Comparison of ENCODE assay signal across 9 cellular contexts in genomic region chr14:53953002-53953827, GRCh38. TPM values are rescaled to one million over a fixed set of nuclear protein-coding genes. Genes with fewer than 3 reads are reported as not detected.
DNase-seq lines count a peak whose midpoint lies in the region; ATAC-seq and TF ChIP-seq lines count a peak whose summit lies in the region.
"Had no signal": no experiment of that assay in that cellular context is flagged by ENCODE, and none has a peak within 500 bp of the region (broad histone marks: within the 10 kb centered on the region; RNA-seq: fewer than 3 reads in every experiment).

No MANE protein-coding gene starts in this region.

- H3K9ac ChIP-seq in IMR-90 (ENCODE audit: low read depth, low read length) = peak overlapping the region; percentile 69

- TF ChIP-seq RAD21 in IMR-90 (IDR thresholded peaks at IDR 0.05; ENCODE audit: low read length) = no peak

- peak overlapping the region; percentile 70 for H2BK120ac ChIP-seq in IMR-90 (ENCODE audit: low read depth, low read length)

- H3K4me2 ChIP-seq in IMR-90 (ENCODE audit: low read depth, low read length) = peak overlapping the region; percentile 69

- dilution Hi-C loops in IMR-90 (cut with HindIII; ENCODE audit: low sequenced_read_pairs, unreplicated experiment) = no loop called here

- H2AFZ ChIP-seq in IMR-90 (replicated peaks; ENCODE audit: low read length, poor library complexity) = peak overlapping the region; percentile 92

- H3K27me3 ChIP-seq in IMR-90 (ENCODE audit: control insufficient read depth, insufficient read depth, low read length) = peaks cover 15% of the 10 kb centered on the region
- peaks cover 0 to 60% (median 0%) of the 10 kb centered on the region in 4 donors for H3K27me3 ChIP-seq in esophagus squamous epithelium
- H3K27me3 ChIP-seq in thoracic aorta (replicated peaks; ENCODE audit: insufficient read depth) = no peaks in the 10 kb centered on the region

- POLR2A ChIA-PET in IMR-90 (lab: Charles Lee; ENCODE audit: unreplicated experiment) = interaction anchor here (0.5 to 1.3 kb wide), 19 partner anchors 59 to 1223 kb away, joined by 3 to 12 read pairs (median 4); partner anchors contain the start of gene STYX

- DNase-seq in DMS 273 treated with DMSO at 0.1 percent for 48 hours (lab: John Stamatoyannopoulos, UW) = peak; percentile 73
- peak; percentile 74 for DNase-seq in IMR-90
- DNase-seq in esophagus squamous epithelium (lab: John Stamatoyannopoulos, UW) = no peak
- peak; percentile 75 for DNase-seq in midbrain (lab: John Stamatoyannopoulos, UW)
- no peak for DNase-seq in thoracic aorta (ENCODE audit: low spot score)
- DNase-seq in DMS114 treated with DMSO at 0.1 percent for 48 hours (lab: John Stamatoyannopoulos, UW; ENCODE audit: unreplicated experiment) = no peak

- intact Hi-C loops in IMR-90 (cut with micrococcal nuclease) (loop anchor here (1.0 to 5.0 kb wide), 6 partner anchors 61 to 646 kb away; no protein-coding TSS in a partner anchor), esophagus squamous epithelium (cut with DNase I) (no loop called here)

- peak overlapping the region; percentile 1 for H2BK5ac ChIP-seq in IMR-90 (ENCODE audit: low read depth, low read length, poor library complexity, severe bottlenecking)

- H2AK5ac ChIP-seq in IMR-90 (ENCODE audit: low read depth, low read length) = peak overlapping the region; percentile 20; the same call in 1 of the 2 replicates

- peak overlapping the region; percentile 74 for H2AK9ac ChIP-seq in IMR-90 (replicated peaks; ENCODE audit: low read depth, low read length, poor library complexity)

- TF ChIP-seq CTCF in IMR-90 (conservative IDR thresholded peaks at IDR 0.05; ENCODE audit: low read depth, low read length) (no peak), VCaP (conservative IDR thresholded peaks at IDR 0.05) (no peak), esophagus squamous epithelium (IDR thresholded peaks at IDR 0.05) (no peak), thoracic aorta (IDR thresholded peaks at IDR 0.05) (no peak)

- TF ChIP-seq POLR2A in IMR-90 (IDR thresholded peaks at IDR 0.05; ENCODE audit: low read depth, low read length) (no peak), esophagus squamous epithelium (IDR thresholded peaks at IDR 0.05) (peak in 3 of 4 donors; percentile 17 to 83 (median 79))

- peak overlapping the region; percentile 96 for H3K27ac ChIP-seq in IMR-90 (ENCODE audit: insufficient read depth, low read length)
- H3K27ac ChIP-seq in VCaP = peak overlapping the region; percentile 39; the same call in 1 of the 2 replicates
- peak overlapping the region; percentile 67 to 85 (median 80) for H3K27ac ChIP-seq in esophagus squamous epithelium
- H3K27ac ChIP-seq in thoracic aorta = peak overlapping the region; percentile 80 to 89

- peak overlapping the region; percentile 77 for H3K4ac ChIP-seq in IMR-90 (ENCODE audit: low read depth, low read length)

- peak overlapping the region; percentile 29 to 75; a peak in 2 of 4 replicates for H4K8ac ChIP-seq in IMR-90 (ENCODE audit: low read depth in 2 of 2, low read length in 2 of 2)

- H3K36me3 ChIP-seq in IMR-90 (ENCODE audit: control insufficient read depth, insufficient read depth, low read length) (peaks cover 35% of the 10 kb centered on the region), esophagus squamous epithelium (peaks cover 0 to 21% (median 0%) of the 10 kb centered on the region in 3 donors), thoracic aorta (peaks cover 6% of the 10 kb centered on the region)

- CTCF ChIA-PET in IMR-90 (lab: Yijun Ruan, JAX) = interaction anchor here (0.6 to 2.4 kb wide), 4 partner anchors 376 to 523 kb away, joined by 3 to 8 read pairs (median 5); no protein-coding TSS in a partner anchor

- peaks cover 4% of the 10 kb centered on the region; the same call in 1 of the 2 replicates for H3K9me1 ChIP-seq in IMR-90 (ENCODE audit: insufficient read depth, low read length)

- ATAC-seq in IMR-90 (ENCODE audit: low read depth) (peak; percentile 81), thoracic aorta (ENCODE audit: insufficient number of reproducible peaks, low FRiP score, low read depth) (peak; percentile 38), HG03045 (IDR thresholded peaks at IDR 0.05; ENCODE audit: unreplicated experiment) (no peak)

- peaks cover 4% of the 10 kb centered on the region; the same call in 1 of the 2 replicates for H3K4me1 ChIP-seq in IMR-90 (ENCODE audit: control insufficient read depth, insufficient read depth, low read length)
- peaks cover 19 to 61% (median 23%) of the 10 kb centered on the region in 3 donors for H3K4me1 ChIP-seq in esophagus squamous epithelium
- H3K4me1 ChIP-seq in thoracic aorta (ENCODE audit: control insufficient read depth in 1 of 2, low read depth in 2 of 2) = peaks cover 4 to 27% of the 10 kb centered on the region in 2 donors

- H3K4me3 ChIP-seq in IMR-90 (ENCODE audit: insufficient read depth, low read depth, low read length) (peak overlapping the region; percentile 58), esophagus squamous epithelium (peak overlapping the region; percentile 48 to 73 (median 55)), thoracic aorta (peak overlapping the region; percentile 79)

- peak overlapping the region; percentile 74; the same call in 1 of the 2 replicates for H4K91ac ChIP-seq in IMR-90 (ENCODE audit: insufficient read depth, low read depth, low read length)

- peak overlapping the region; percentile 20; the same call in 1 of the 2 replicates for H4K5ac ChIP-seq in IMR-90 (ENCODE audit: low read depth, low read length)

- H4K20me1 ChIP-seq in IMR-90 (ENCODE audit: insufficient read depth, low read length) = no peaks in the 10 kb centered on the region

- peaks cover 0 to 16% of the 10 kb centered on the region in 2 experiments; a peak in 2 of 4 replicates for H3K79me1 ChIP-seq in IMR-90 (ENCODE audit: low read depth in 1 of 2, low read length in 2 of 2)

- H3K23ac ChIP-seq in IMR-90 (ENCODE audit: low read depth, low read length) = peak overlapping the region; percentile 95

- H3K18ac ChIP-seq in IMR-90 (ENCODE audit: low read depth, low read length) = peak overlapping the region; percentile 13; the same call in 1 of the 2 replicates

- peak overlapping the region; percentile 54 for H3K56ac ChIP-seq in IMR-90 (ENCODE audit: extremely low read depth, insufficient read depth, low read length)

- in situ Hi-C loops in IMR-90 (cut with MboI; ENCODE audit: low sequenced_read_pairs) = loop anchor here (10.0 kb wide), 1 partner anchor 418 kb away; no protein-coding TSS in a partner anchor

- WGBS in IMR-90 (ENCODE audit: extremely low coverage in 2 of 2, insufficient read length in 1 of 2), 2 experiments = 0% methylated on average over 14 of the region's 72 CpGs; no CpG with 5 or more reads in 1 of the 2 experiments
- 19 to 23% methylated on average over 17 to 20 of the region's 72 CpGs for WGBS in esophagus squamous epithelium, 2 donors

- no peak overlapping the region for H2BK20ac ChIP-seq in IMR-90 (ENCODE audit: low read depth, low read length)

- BruUV-seq in IMR-90 (replicated peaks; lab: Mats Ljungman, UMichigan) = no TSS peak

- H3K9me3 ChIP-seq in IMR-90 (ENCODE audit: control insufficient read depth, insufficient read depth, low read length) (no peaks in the 10 kb centered on the region), esophagus squamous epithelium (no peaks in the 10 kb centered on the region), thoracic aorta (no peaks in the 10 kb centered on the region)

- peak overlapping the region; percentile 34; the same call in 1 of the 3 replicates for H2BK15ac ChIP-seq in IMR-90 (ENCODE audit: low read depth, low read length)

- peak overlapping the region; percentile 61 for H3K14ac ChIP-seq in IMR-90 (replicated peaks; ENCODE audit: low read depth, low read length)

TF ChIP-seq in IMR-90, 13 proteins besides CTCF, POLR2A, EP300 and RAD21:
- TF ChIP-seq SMC3 (IDR thresholded peaks at IDR 0.05; ENCODE audit: low read depth, low read length) (no peak), MAZ (IDR thresholded peaks at IDR 0.05; ENCODE audit: borderline replicate concordance, low read depth, low read length) (peak; percentile 95; the same call in 1 of the 2 replicates), BHLHE40 (IDR thresholded peaks at IDR 0.05; ENCODE audit: low read depth, low read length) (peak; percentile 77), USF2 (IDR thresholded peaks at IDR 0.05; ENCODE audit: low read depth, low read length) (peak; percentile 90)

RNA-seq across cellular contexts. Expression of gene BMP4, which starts 3.4 kb away (rescaled TPM):
- total RNA-seq in IMR-90 (2012; rRNA removed) (2.8 and 3.4 TPM in 2 replicates), esophagus squamous epithelium (10 to 100 TPM in 2 of 4 donors, 1 to 10 TPM in 2; 1.5 to 24.8 (median 6.9) TPM), thoracic aorta (10 to 100 TPM; 23.7 to 26.9 TPM)
- polyA plus RNA-seq in IMR-90 (2012; rRNA removed) = 3.6 and 4.2 TPM in 2 replicates
- polyA plus RNA-seq in IMR-90 (2012; cell fraction: cytosol; rRNA removed) = 2.7 and 4.8 TPM in 2 replicates
- polyA plus RNA-seq in IMR-90 (2012; cell fraction: nucleus; rRNA removed; ENCODE audit: low replicate concordance) = 1.5 and 3.2 TPM in 2 replicates
- total RNA-seq: activated CD8-positive, alpha-beta memory T cell treated with anti-CD3 and anti-CD28 coated beads for 36 hours had no signal

Comparison
In these comparisons a context has a peak if more than half of its experiments do, and no peak if none do; other contexts are left out.
1. DNase-seq: peak in DMS 273 treated with DMSO at 0.1 percent for 48 hours (single experiment), IMR-90 (single experiment) and midbrain (single experiment); none in esophagus squamous epithelium (single experiment), thoracic aorta (single experiment) and DMS114 treated with DMSO at 0.1 percent for 48 hours (single experiment).
2. H3K27ac ChIP-seq: peak in every context shown above with its lines; median percentile 96 in IMR-90; 84 in thoracic aorta; 80 in esophagus squamous epithelium; 39 in VCaP.
3. Peak in every context shown above with its lines, with median percentiles within 50 percentile points of each other: H3K4me3 ChIP-seq.